1 cellular context compared by ENCODE assay signal in the genomic region with DNA sequence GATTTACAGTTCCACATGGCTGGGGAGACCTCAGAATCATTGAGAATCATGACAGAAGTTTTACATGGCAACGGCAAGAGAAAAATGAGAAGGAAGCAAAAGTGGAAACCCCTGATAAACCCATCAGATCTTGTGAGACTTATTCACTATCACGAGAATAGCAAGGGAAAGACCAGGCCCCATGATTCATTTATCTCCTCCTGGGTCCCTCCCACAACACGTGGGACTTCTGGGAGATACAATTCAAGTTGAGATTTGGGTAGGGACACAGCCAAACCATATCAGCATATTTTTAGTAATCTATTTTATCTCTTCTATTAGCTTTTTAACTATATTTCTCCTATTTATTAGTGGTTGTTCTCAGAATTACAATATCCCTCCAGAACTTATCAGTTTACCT. TPM values are rescaled to one million over a fixed set of nuclear protein-coding genes. Genes with fewer than 3 reads are reported as not detected.
"Had no signal": no experiment of that assay in that cellular context is flagged by ENCODE, and none has a peak within 500 bp of the region (broad histone marks: within the 10 kb centered on the region; RNA-seq: fewer than 3 reads in every experiment).

No MANE protein-coding gene starts in this region.

RNA-seq across cellular contexts. Expression of gene CDKN2C, which starts 36.3 kb away (rescaled TPM):
- total RNA-seq: WTC11 had no signal
